16 cellular contexts compared by ENCODE assay signal in the genomic region with DNA sequence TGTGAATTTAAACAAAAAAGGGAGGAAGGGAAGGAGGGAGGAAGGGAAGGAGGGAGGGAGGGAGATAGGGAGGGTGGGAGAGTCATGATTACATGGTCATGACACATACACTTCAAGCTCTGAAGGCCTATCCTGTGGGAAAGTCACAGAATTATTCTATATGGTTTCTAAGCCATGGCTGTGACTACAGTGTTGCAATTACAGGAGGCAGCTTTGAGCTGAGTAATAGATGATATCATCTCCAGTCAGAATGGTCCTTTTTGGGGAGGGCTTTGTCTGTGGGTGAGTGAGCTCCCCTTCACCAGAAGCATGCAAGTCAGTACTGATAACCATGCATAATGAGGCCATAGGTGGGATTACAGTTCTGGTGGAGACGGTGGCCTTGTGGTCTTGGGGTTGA. TPM values are rescaled to one million over a fixed set of nuclear protein-coding genes. Genes with fewer than 3 reads are reported as not detected.
A peak's percentile ranks its signal among the peaks of the same experiment; 100 is the strongest.
DNase-seq lines count a peak whose midpoint lies in the region; ATAC-seq, FAIRE-seq and TF ChIP-seq lines count a peak whose summit lies in the region.
"Had no signal": no experiment of that assay in that cellular context is flagged by ENCODE, and none has a peak within 500 bp of the region (broad histone marks: within the 10 kb centered on the region; RNA-seq: fewer than 3 reads in every experiment).

No MANE protein-coding gene starts in this region.

- no peak for DNase-seq in A673 (ENCODE audit: low spot score)
- DNase-seq in HPDE6-E6E7 (ENCODE audit: extremely low spot score), result peak; percentile 21
- peak; percentile 73 for DNase-seq in astrocyte (ENCODE audit: low read depth)
- DNase-seq in foreskin keratinocyte, result peak; percentile 90 to 96
- DNase-seq in coronary artery (ENCODE audit: low spot score), result no peak
- DNase-seq in activated CD4-positive, alpha-beta T cell treated with anti-CD3 and anti-CD28 coated beads, Interleukin-2, amount 10 ng/mL, durations not matched to agents 24 days and 14 days, result no peak
- DNase-seq: activated naive CD4-positive, alpha-beta T cell treated with Interleukin-2 at 50 U/mL for 16 hours; DMS153; midbrain; NCI-H187 treated with DMSO at 0.1 percent for 48 hours; posterior cingulate gyrus; SIG-M5 had no signal

- H3K27me3 Mint-ChIP-seq in astrocyte (ENCODE audit: low read depth, unreplicated experiment), result no peaks in the 10 kb centered on the region
- H3K27me3 Mint-ChIP-seq in activated CD4-positive, alpha-beta T cell treated with anti-CD3 and anti-CD28 coated beads, Interleukin-2, amount 10 ng/mL, durations not matched to agents 24 days and 14 days, result no peaks in the 10 kb centered on the region
- H3K27me3 Mint-ChIP-seq: central memory CD8-positive, alpha-beta T cell had no signal

- no peak overlapping the region for H3K4me3 Mint-ChIP-seq in astrocyte (ENCODE audit: unreplicated experiment)
- H3K4me3 Mint-ChIP-seq in activated CD4-positive, alpha-beta T cell treated with anti-CD3 and anti-CD28 coated beads, Interleukin-2, amount 10 ng/mL, durations not matched to agents 24 days and 14 days, result no peak overlapping the region
- H3K4me3 Mint-ChIP-seq: central memory CD8-positive, alpha-beta T cell had no signal

- TF ChIP-seq CTCF in A673 (conservative IDR thresholded peaks at IDR 0.05; ENCODE audit: low read depth, low read length) (no peak), astrocyte (IDR thresholded peaks at IDR 0.05; ENCODE audit: insufficient read depth, low read depth, low read length) (no peak), foreskin keratinocyte (conservative IDR thresholded peaks at IDR 0.05) (no peak), coronary artery (IDR thresholded peaks at IDR 0.05) (no peak)

- H3K36me3 ChIP-seq in A673 (ENCODE audit: insufficient read depth, low read length, poor library complexity, severe bottlenecking) (peaks cover 61% of the 10 kb centered on the region), astrocyte (ENCODE audit: insufficient read depth, low read length) (no peaks in the 10 kb centered on the region)

- H3K9ac ChIP-seq in astrocyte (ENCODE audit: low read length), result no peak overlapping the region
- H3K9ac ChIP-seq: KMS-11 had no signal

- H3K4me3 ChIP-seq in A673 (ENCODE audit: low read depth, low read length, poor library complexity, severe bottlenecking), result no peak overlapping the region
- no peak overlapping the region for H3K4me3 ChIP-seq in astrocyte (ENCODE audit: insufficient read depth, low read depth, low read length)
- no peak overlapping the region for H3K4me3 ChIP-seq in coronary artery

- POLR2A ChIA-PET in A673 (lab: Charles Lee; ENCODE audit: low non-redundant PET), result interaction anchor here (0.6 to 0.8 kb wide), 2 partner anchors 35 to 156 kb away, joined by 3 to 4 read pairs; no protein-coding TSS in a partner anchor

- peak overlapping the region; percentile 35 for H3K27ac ChIP-seq in A673 (ENCODE audit: low read depth, low read length, poor library complexity, severe bottlenecking)
- H3K27ac ChIP-seq in astrocyte (ENCODE audit: low read depth, low read length), result peak overlapping the region; percentile 32
- H3K27ac ChIP-seq in foreskin keratinocyte, result no peak overlapping the region
- no peak overlapping the region for H3K27ac ChIP-seq in coronary artery
- H3K27ac ChIP-seq: KMS-11 had no signal

- no peak overlapping the region for H2AFZ ChIP-seq in astrocyte (ENCODE audit: low read depth, low read length)

- H3K4me1 ChIP-seq in A673 (ENCODE audit: insufficient read depth, low read length, poor library complexity, severe bottlenecking) (peaks cover 19% of the 10 kb centered on the region), astrocyte (ENCODE audit: insufficient read depth, low read length) (peaks cover 20% of the 10 kb centered on the region), foreskin keratinocyte (peaks cover 29% of the 10 kb centered on the region)

- H3K4me1 Mint-ChIP-seq in astrocyte (ENCODE audit: low read depth, unreplicated experiment), result peaks cover 51% of the 10 kb centered on the region
- H3K4me1 Mint-ChIP-seq in activated CD4-positive, alpha-beta T cell treated with anti-CD3 and anti-CD28 coated beads, Interleukin-2, amount 10 ng/mL, durations not matched to agents 24 days and 14 days, result no peaks in the 10 kb centered on the region
- H3K4me1 Mint-ChIP-seq: central memory CD8-positive, alpha-beta T cell had no signal

- H3K9me3 ChIP-seq in A673 (ENCODE audit: low read depth, low read length, poor library complexity, severe bottlenecking) (no peaks in the 10 kb centered on the region), astrocyte (ENCODE audit: insufficient read depth, low read depth, low read length) (no peaks in the 10 kb centered on the region)

- H4K20me1 ChIP-seq in astrocyte (ENCODE audit: insufficient read depth, low read length), result peaks cover 2% of the 10 kb centered on the region

- H3K79me2 ChIP-seq in astrocyte (ENCODE audit: insufficient read depth, low read length), result no peaks in the 10 kb centered on the region

- intact Hi-C loops in A673 (cut with micrococcal nuclease; ENCODE audit: unreplicated experiment), result no loop called here
- intact Hi-C loops in activated CD4-positive, alpha-beta T cell treated with anti-CD3 and anti-CD28 coated beads, Interleukin-2, amount 10 ng/mL, durations not matched to agents 24 days and 14 days (cut with micrococcal nuclease), result no loop called here

- no peaks in the 10 kb centered on the region for H3K9me3 Mint-ChIP-seq in astrocyte (ENCODE audit: unreplicated experiment)
- H3K9me3 Mint-ChIP-seq in activated CD4-positive, alpha-beta T cell treated with anti-CD3 and anti-CD28 coated beads, Interleukin-2, amount 10 ng/mL, durations not matched to agents 24 days and 14 days, result no peaks in the 10 kb centered on the region

- no TSS peak for BruUV-seq in A673 (replicated peaks; lab: Mats Ljungman, UMichigan)

- CTCF ChIA-PET in A673 (lab: Charles Lee), result no interaction called here

- FAIRE-seq in astrocyte (lab: Jason Lieb, UNC), result peak; percentile 75

- H3K27me3 ChIP-seq in A673 (replicated peaks; ENCODE audit: insufficient read depth, low read depth, low read length, poor library complexity) (no peaks in the 10 kb centered on the region), astrocyte (ENCODE audit: insufficient read depth, low read length) (peaks cover 3% of the 10 kb centered on the region), foreskin keratinocyte (no peaks in the 10 kb centered on the region)

- H3K36me3 Mint-ChIP-seq in astrocyte (ENCODE audit: low read depth, unreplicated experiment), result peaks cover 38% of the 10 kb centered on the region
- no peaks in the 10 kb centered on the region for H3K36me3 Mint-ChIP-seq in activated CD4-positive, alpha-beta T cell treated with anti-CD3 and anti-CD28 coated beads, Interleukin-2, amount 10 ng/mL, durations not matched to agents 24 days and 14 days (ENCODE audit: low read depth)

- peak overlapping the region; percentile 83 for H3K27ac Mint-ChIP-seq in astrocyte (ENCODE audit: unreplicated experiment)
- no peak overlapping the region for H3K27ac Mint-ChIP-seq in activated CD4-positive, alpha-beta T cell treated with anti-CD3 and anti-CD28 coated beads, Interleukin-2, amount 10 ng/mL, durations not matched to agents 24 days and 14 days

- ATAC-seq in foreskin keratinocyte (peak; percentile 96), GM21737 (IDR thresholded peaks at IDR 0.05; ENCODE audit: unreplicated experiment) (no peak), HG02798 (IDR thresholded peaks at IDR 0.05; ENCODE audit: poor library complexity, unreplicated experiment) (no peak)

- peak overlapping the region; percentile 16 for H3K4me2 ChIP-seq in astrocyte (ENCODE audit: low read length)
- H3K4me2 ChIP-seq: KMS-11 had no signal

RNA-seq across cellular contexts. Expression of a gene that starts 37.4 kb away (rescaled TPM):
- total RNA-seq in A673 (2021) (44.0 and 47.4 TPM in 2 replicates), astrocyte (172 and 208 TPM in 2 replicates), foreskin keratinocyte (0.25 and 0.44 TPM in 2 replicates)
- 0.03 and 0.04 TPM in 2 replicates for polyA plus RNA-seq in foreskin keratinocyte
- not detected in 2 replicates for total RNA-seq in activated CD4-positive, alpha-beta T cell treated with anti-CD3 and anti-CD28 coated beads, Interleukin-2, amount 10 ng/mL, durations not matched to agents 24 days and 14 days

Comparison
In these comparisons a context has a peak if more than half of its experiments do, and no peak if none do; other contexts are left out.
1. DNase-seq: peak in HPDE6-E6E7 (single experiment), astrocyte (single experiment) and foreskin keratinocyte (2 of 2); none in A673 (single experiment), coronary artery (single experiment) and activated CD4-positive, alpha-beta T cell treated with anti-CD3 and anti-CD28 coated beads, Interleukin-2, amount 10 ng/mL, durations not matched to agents 24 days and 14 days (single experiment).
2. H3K27ac ChIP-seq: peak in A673 (single experiment) and astrocyte (single experiment); none in foreskin keratinocyte (single experiment) and coronary artery (0 of 2).
3. RNA of a gene that starts 37.4 kb away (total RNA-seq): 172 to 208 TPM in astrocyte and 44.0 to 47.4 TPM in A673; 0.25 to 0.44 TPM in foreskin keratinocyte and not detected in activated CD4-positive, alpha-beta T cell treated with anti-CD3 and anti-CD28 coated beads, Interleukin-2, amount 10 ng/mL, durations not matched to agents 24 days and 14 days; every median in the first group is over 10 times any median in the second.